26 cellular contexts compared by ENCODE assay signal in the genomic region with DNA sequence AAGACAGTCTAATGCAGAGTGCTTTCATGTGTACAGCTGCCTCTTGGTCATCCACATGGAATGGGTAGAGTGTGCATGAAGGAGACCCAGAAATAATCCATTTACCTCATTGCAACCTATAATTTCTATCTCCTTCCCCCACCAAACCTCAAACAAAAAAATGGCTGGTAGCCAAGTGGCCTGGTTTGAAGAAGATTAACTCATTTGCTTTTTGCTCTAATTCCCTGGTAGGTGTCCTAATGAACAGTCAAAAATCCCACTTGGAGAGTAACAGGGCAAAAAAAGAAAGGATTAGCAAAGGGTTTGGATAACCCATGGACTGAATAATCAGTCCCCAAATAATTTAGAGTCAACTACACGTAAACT.
"Had no signal": no experiment of that assay in that cellular context is flagged by ENCODE, and none has a peak within 500 bp of the region (broad histone marks: within the 10 kb centered on the region; RNA-seq: fewer than 3 reads in every experiment).

No MANE protein-coding gene starts in this region.

- H3K4me1 Mint-ChIP-seq: activated CD4-positive, alpha-beta memory T cell treated with anti-CD3 and anti-CD28 coated beads, Interleukin-2, amount 10 ng/mL, durations not matched to agents 7 days and 5 days; activated naive CD4-positive, alpha-beta T cell treated with anti-CD3 and anti-CD28 coated beads, Interleukin-2, amount 10 ng/mL, durations not matched to agents 7 days and 5 days; natural killer cell; stimulated activated effector memory CD8-positive, alpha-beta T cell treated with anti-CD3 and anti-CD28 coated beads, Interleukin-12 subunit alpha, Interleukin-12 subunit beta, amount 100 ng/mL, for 72 hours; stimulated activated naive CD8-positive, alpha-beta T cell treated with anti-CD3 and anti-CD28 coated beads, Interleukin-15, amount 100 ng/mL, for 72 hours had no signal

- H3K36me3 ChIP-seq: gastroesophageal sphincter, neutrophil, ovary, prostate gland, right atrium auricular region, suprapubic skin, tibial nerve had no signal

- H3K4me3 Mint-ChIP-seq: activated CD4-positive, alpha-beta memory T cell treated with anti-CD3 and anti-CD28 coated beads, Interleukin-2, amount 10 ng/mL, durations not matched to agents 7 days and 5 days; activated naive CD4-positive, alpha-beta T cell treated with anti-CD3 and anti-CD28 coated beads, Interleukin-2, amount 10 ng/mL, durations not matched to agents 7 days and 5 days; activated T-cell treated with anti-CD3 and anti-CD28 coated beads, Interleukin-2, amount 50 U/mL, for 72 hours; endodermal cell; mesothelial cell of epicardium; natural killer cell; stimulated activated effector memory CD8-positive, alpha-beta T cell treated with anti-CD3 and anti-CD28 coated beads, Interleukin-12 subunit alpha, Interleukin-12 subunit beta, amount 100 ng/mL, for 72 hours; stimulated activated naive CD8-positive, alpha-beta T cell treated with anti-CD3 and anti-CD28 coated beads, Interleukin-15, amount 100 ng/mL, for 72 hours had no signal

- DNase-seq: activated CD4-positive, alpha-beta memory T cell treated with anti-CD3 and anti-CD28 coated beads, Interleukin-2, amount 10 ng/mL, durations not matched to agents 7 days and 5 days; activated CD4-positive, alpha-beta T cell treated with anti-CD3 and anti-CD28 coated beads for 48 hours; activated CD4-positive, CD25-positive, alpha-beta regulatory T cell; activated effector memory CD4-positive, alpha-beta T cell treated with anti-CD3 and anti-CD28 coated beads, Interleukin-2, amount 50 U/mL, for 16 hours; activated naive CD4-positive, alpha-beta T cell treated with anti-CD3 and anti-CD28 coated beads, Interleukin-2, amount 10 ng/mL, durations not matched to agents 7 days and 5 days; activated T-cell treated with anti-CD3 and anti-CD28 coated beads, Interleukin-2, amount 50 U/mL, for 72 hours; amygdala; cerebellar nuclear complex; endodermal cell; head of caudate nucleus; hypothalamus; left ventricle myocardium superior; mammary epithelial cell; natural killer cell; stimulated activated CD4-positive, alpha-beta T cell treated with anti-CD3 and anti-CD28 coated beads, Interleukin-1b, Interleukin-23, amount 100 ng/mL, for 48 hours; stimulated activated naive CD8-positive, alpha-beta T cell treated with anti-CD3 and anti-CD28 coated beads, Interleukin-15, amount 100 ng/mL, for 72 hours had no signal

- H3K27ac ChIP-seq: coronary artery, gastroesophageal sphincter, neutrophil, ovary, prostate gland, right atrium auricular region, suprapubic skin had no signal

- ATAC-seq: activated T-cell treated with anti-CD3 and anti-CD28 coated beads, Interleukin-2, amount 50 U/mL, for 72 hours; gastroesophageal sphincter; left ventricle myocardium superior; natural killer cell; stimulated activated effector memory CD8-positive, alpha-beta T cell treated with anti-CD3 and anti-CD28 coated beads, Interleukin-12 subunit alpha, Interleukin-12 subunit beta, amount 100 ng/mL, for 72 hours; stimulated activated naive CD8-positive, alpha-beta T cell treated with anti-CD3 and anti-CD28 coated beads, Interleukin-15, amount 100 ng/mL, for 72 hours had no signal

- H3K36me3 Mint-ChIP-seq: activated naive CD4-positive, alpha-beta T cell treated with anti-CD3 and anti-CD28 coated beads, Interleukin-2, amount 10 ng/mL, durations not matched to agents 7 days and 5 days; mesothelial cell of epicardium; natural killer cell; stimulated activated effector memory CD8-positive, alpha-beta T cell treated with anti-CD3 and anti-CD28 coated beads, Interleukin-12 subunit alpha, Interleukin-12 subunit beta, amount 100 ng/mL, for 72 hours had no signal

- H3K27ac Mint-ChIP-seq: activated CD4-positive, alpha-beta memory T cell treated with anti-CD3 and anti-CD28 coated beads, Interleukin-2, amount 10 ng/mL, durations not matched to agents 7 days and 5 days; activated naive CD4-positive, alpha-beta T cell treated with anti-CD3 and anti-CD28 coated beads, Interleukin-2, amount 10 ng/mL, durations not matched to agents 7 days and 5 days; activated T-cell treated with anti-CD3 and anti-CD28 coated beads, Interleukin-2, amount 50 U/mL, for 72 hours; endodermal cell; mesothelial cell of epicardium; natural killer cell; stimulated activated effector memory CD8-positive, alpha-beta T cell treated with anti-CD3 and anti-CD28 coated beads, Interleukin-12 subunit alpha, Interleukin-12 subunit beta, amount 100 ng/mL, for 72 hours; stimulated activated naive CD8-positive, alpha-beta T cell treated with anti-CD3 and anti-CD28 coated beads, Interleukin-15, amount 100 ng/mL, for 72 hours had no signal

- H3K9me3 Mint-ChIP-seq: activated CD4-positive, alpha-beta memory T cell treated with anti-CD3 and anti-CD28 coated beads, Interleukin-2, amount 10 ng/mL, durations not matched to agents 7 days and 5 days; endodermal cell; mesothelial cell of epicardium; natural killer cell; stimulated activated effector memory CD8-positive, alpha-beta T cell treated with anti-CD3 and anti-CD28 coated beads, Interleukin-12 subunit alpha, Interleukin-12 subunit beta, amount 100 ng/mL, for 72 hours; stimulated activated naive CD8-positive, alpha-beta T cell treated with anti-CD3 and anti-CD28 coated beads, Interleukin-15, amount 100 ng/mL, for 72 hours had no signal

- H3K4me1 ChIP-seq: gastroesophageal sphincter, prostate gland, right atrium auricular region, suprapubic skin, tibial nerve had no signal

- H3K4me3 ChIP-seq: coronary artery, gastroesophageal sphincter, ovary, prostate gland, right atrium auricular region, suprapubic skin, tibial nerve had no signal

- H3K27me3 ChIP-seq: neutrophil, ovary, right atrium auricular region, tibial nerve had no signal

- H3K9me3 ChIP-seq: gastroesophageal sphincter, neutrophil, ovary, prostate gland, right atrium auricular region, suprapubic skin, tibial nerve had no signal
